ENCODE assay signal across 23 cellular contexts in genomic region chr9:94928271-94928670, GRCh38.
A peak's percentile ranks its signal among the peaks of the same experiment; 100 is the strongest.
DNase-seq lines count a peak whose midpoint lies in the region; ATAC-seq and TF ChIP-seq lines count a peak whose summit lies in the region.
"Had no signal": no experiment of that assay in that cellular context is flagged by ENCODE, and none has a peak within 500 bp of the region (broad histone marks: within the 10 kb centered on the region; RNA-seq: fewer than 3 reads in every experiment).

No MANE protein-coding gene starts in this region.

- H3K4me3 Mint-ChIP-seq in GM23338 = no peak overlapping the region
- no peak overlapping the region for H3K4me3 Mint-ChIP-seq in osteocyte (ENCODE audit: unreplicated experiment)
- H3K4me3 Mint-ChIP-seq: CD4-positive, alpha-beta memory T cell; IgD-negative memory B cell had no signal

- DNase-seq in GM23338 (ENCODE audit: low spot score) = no peak
- no peak for DNase-seq in RWPE2 (ENCODE audit: low spot score)
- no peak for DNase-seq in esophagus squamous epithelium (lab: John Stamatoyannopoulos, UW)
- no peak for DNase-seq in osteocyte (ENCODE audit: extremely low spot score, unreplicated experiment)
- DNase-seq in DMS114 treated with DMSO at 0.1 percent for 48 hours (lab: John Stamatoyannopoulos, UW; ENCODE audit: unreplicated experiment) = no peak
- DNase-seq in NCI-H69 (lab: John Stamatoyannopoulos, UW) = no peak
- no peak for DNase-seq in GM13977 (ENCODE audit: low spot score)
- DNase-seq: activated CD4-positive, alpha-beta T cell treated with anti-CD3 and anti-CD28 coated beads, Interleukin-2, amount 50 U/mL, for 4 hours; activated effector memory CD4-positive, alpha-beta T cell treated with anti-CD3 and anti-CD28 coated beads, Interleukin-2, amount 50 U/mL, for 16 hours; CD4-positive, alpha-beta memory T cell; central memory CD4-positive, alpha-beta T cell; DMS53; effector CD4-positive, alpha-beta T cell; NCI-H774; right cardiac atrium; stimulated activated CD4-positive, alpha-beta T cell treated with anti-CD3 and anti-CD28 coated beads, Interleukin-15, amount 100 ng/mL, for 24 hours; testis; WERI-Rb-1 had no signal

- H3K27me3 ChIP-seq in GM23338 (ENCODE audit: insufficient read depth) (no peaks in the 10 kb centered on the region), RWPE2 (ENCODE audit: insufficient read depth, poor library complexity, severe bottlenecking) (no peaks in the 10 kb centered on the region), esophagus squamous epithelium (no peaks in the 10 kb centered on the region)
- H3K27me3 ChIP-seq: adrenal gland, esophagus muscularis mucosa, SJCRH30, testis had no signal

- H3K4me3 ChIP-seq in GM23338 (no peak overlapping the region), RWPE2 (ENCODE audit: severe bottlenecking) (no peak overlapping the region), esophagus squamous epithelium (no peak overlapping the region)
- H3K4me3 ChIP-seq: adrenal gland, esophagus muscularis mucosa, SJCRH30, testis had no signal

- H3K36me3 Mint-ChIP-seq in GM23338 (ENCODE audit: low read depth) = peaks cover 5% of the 10 kb centered on the region; the same call in 1 of the 3 replicates
- H3K36me3 Mint-ChIP-seq in osteocyte (ENCODE audit: unreplicated experiment) = peaks cover 14% of the 10 kb centered on the region

- H3K4me1 Mint-ChIP-seq in GM23338 = peaks cover 22% of the 10 kb centered on the region
- H3K4me1 Mint-ChIP-seq in osteocyte (ENCODE audit: unreplicated experiment) = peaks cover 76% of the 10 kb centered on the region
- H3K4me1 Mint-ChIP-seq: CD4-positive, alpha-beta memory T cell had no signal

- no peaks in the 10 kb centered on the region for H4K20me1 ChIP-seq in GM23338 (replicated peaks; ENCODE audit: insufficient read depth)

- H2AFZ ChIP-seq in GM23338 = no peak overlapping the region

- H3K27ac ChIP-seq in GM23338 (ENCODE audit: low read depth) = no peak overlapping the region
- H3K27ac ChIP-seq in RWPE2 (ENCODE audit: poor library complexity, severe bottlenecking) = peak overlapping the region; percentile 82
- peak overlapping the region in 3 of 4 donors; percentile 45 to 73 (median 69) for H3K27ac ChIP-seq in esophagus squamous epithelium
- H3K27ac ChIP-seq: adrenal gland, HL-60, SJCRH30, testis, WERI-Rb-1 had no signal

- in situ Hi-C loops in GM13977 (cut with MboI; ENCODE audit: low pct_unique_long_range_greater_than_20kb, low sequenced_read_pairs, unreplicated experiment) = no loop called here

- TF ChIP-seq POLR2A in esophagus squamous epithelium (IDR thresholded peaks at IDR 0.05) = no peak

- H3K36me3 ChIP-seq in GM23338 (ENCODE audit: insufficient read depth) (no peaks in the 10 kb centered on the region), RWPE2 (ENCODE audit: low read depth) (no peaks in the 10 kb centered on the region), esophagus squamous epithelium (no peaks in the 10 kb centered on the region)
- H3K36me3 ChIP-seq: adrenal gland, esophagus muscularis mucosa, SJCRH30, WERI-Rb-1 had no signal

- no peaks in the 10 kb centered on the region; the same call in 2 of the 3 replicates for H3K9me3 Mint-ChIP-seq in GM23338
- H3K9me3 Mint-ChIP-seq in osteocyte (ENCODE audit: unreplicated experiment) = no peaks in the 10 kb centered on the region
- H3K9me3 Mint-ChIP-seq: CD4-positive, alpha-beta memory T cell; IgD-negative memory B cell had no signal

- no peak overlapping the region for H3K4me2 ChIP-seq in GM23338

- H3K9me2 ChIP-seq in GM23338 (ENCODE audit: insufficient read depth) = no peaks in the 10 kb centered on the region

- TF ChIP-seq CTCF in GM23338 (conservative IDR thresholded peaks at IDR 0.05; ENCODE audit: low read depth in 2 of 2) (no peak), RWPE2 (IDR thresholded peaks at IDR 0.05; ENCODE audit: poor library complexity, severe bottlenecking) (no peak), esophagus squamous epithelium (IDR thresholded peaks at IDR 0.05) (no peak), osteocyte (IDR thresholded peaks at IDR 0.05) (no peak), GM13977 (IDR thresholded peaks at IDR 0.05; ENCODE audit: extremely low read depth, insufficient read depth, missing control alignments) (no peak)

- H3K9me3 ChIP-seq in RWPE2 (ENCODE audit: severe bottlenecking) (no peaks in the 10 kb centered on the region), esophagus squamous epithelium (no peaks in the 10 kb centered on the region)
- H3K9me3 ChIP-seq: adrenal gland, esophagus muscularis mucosa, SJCRH30, testis had no signal

- WGBS in esophagus squamous epithelium, 2 donors = 92% methylated on average over 4 of the region's 6 CpGs; no CpG with 5 or more reads in 1 of the 2 donors

- no peaks in the 10 kb centered on the region for H3F3A ChIP-seq in GM23338 (replicated peaks; ENCODE audit: low read depth)

- intact Hi-C loops in esophagus squamous epithelium (cut with DNase I) = loop anchor here (10.0 kb wide), 1 partner anchor 77 kb away; no protein-coding TSS in a partner anchor

- ATAC-seq in GM23338 = peak; percentile 48
- no peak for ATAC-seq in RWPE2 (ENCODE audit: low read depth)

- H3K79me2 ChIP-seq in GM23338 (replicated peaks; ENCODE audit: insufficient read depth) = no peaks in the 10 kb centered on the region

- H3K27me3 Mint-ChIP-seq in GM23338 (ENCODE audit: insufficient read depth, low read depth, poor library complexity) (peaks cover 6% of the 10 kb centered on the region), osteocyte (ENCODE audit: unreplicated experiment) (no peaks in the 10 kb centered on the region)
- H3K27me3 Mint-ChIP-seq: CD4-positive, alpha-beta memory T cell; IgD-negative memory B cell had no signal

- no peaks in the 10 kb centered on the region for H3K4me1 ChIP-seq in GM23338 (ENCODE audit: insufficient read depth)
- H3K4me1 ChIP-seq in RWPE2 (ENCODE audit: insufficient read depth, poor library complexity, severe bottlenecking) = peaks cover 22% of the 10 kb centered on the region
- H3K4me1 ChIP-seq in esophagus squamous epithelium = peaks cover 19 to 65% (median 23%) of the 10 kb centered on the region in 3 donors

- H3K27ac Mint-ChIP-seq in GM23338 = no peak overlapping the region
- peak overlapping the region; percentile 89 for H3K27ac Mint-ChIP-seq in osteocyte (ENCODE audit: unreplicated experiment)
- H3K27ac Mint-ChIP-seq: IgD-negative memory B cell had no signal

TF ChIP-seq in GM23338, 12 proteins besides CTCF, POLR2A, EP300 and RAD21 (continues in another document):
- no peak for TF ChIP-seq STAT1 (IDR thresholded peaks at IDR 0.05; ENCODE audit: unreplicated experiment)
- no peak for TF ChIP-seq POLR2AphosphoS5 (IDR thresholded peaks at IDR 0.05; ENCODE audit: low read depth)
- TF ChIP-seq ZNF331 (CRISPR knock-in tag; IDR thresholded peaks at IDR 0.05; ENCODE audit: low read depth) = no peak
- TF ChIP-seq JUNB (IDR thresholded peaks at IDR 0.05; ENCODE audit: unreplicated experiment) = no peak
- TF ChIP-seq, protein P1, sequence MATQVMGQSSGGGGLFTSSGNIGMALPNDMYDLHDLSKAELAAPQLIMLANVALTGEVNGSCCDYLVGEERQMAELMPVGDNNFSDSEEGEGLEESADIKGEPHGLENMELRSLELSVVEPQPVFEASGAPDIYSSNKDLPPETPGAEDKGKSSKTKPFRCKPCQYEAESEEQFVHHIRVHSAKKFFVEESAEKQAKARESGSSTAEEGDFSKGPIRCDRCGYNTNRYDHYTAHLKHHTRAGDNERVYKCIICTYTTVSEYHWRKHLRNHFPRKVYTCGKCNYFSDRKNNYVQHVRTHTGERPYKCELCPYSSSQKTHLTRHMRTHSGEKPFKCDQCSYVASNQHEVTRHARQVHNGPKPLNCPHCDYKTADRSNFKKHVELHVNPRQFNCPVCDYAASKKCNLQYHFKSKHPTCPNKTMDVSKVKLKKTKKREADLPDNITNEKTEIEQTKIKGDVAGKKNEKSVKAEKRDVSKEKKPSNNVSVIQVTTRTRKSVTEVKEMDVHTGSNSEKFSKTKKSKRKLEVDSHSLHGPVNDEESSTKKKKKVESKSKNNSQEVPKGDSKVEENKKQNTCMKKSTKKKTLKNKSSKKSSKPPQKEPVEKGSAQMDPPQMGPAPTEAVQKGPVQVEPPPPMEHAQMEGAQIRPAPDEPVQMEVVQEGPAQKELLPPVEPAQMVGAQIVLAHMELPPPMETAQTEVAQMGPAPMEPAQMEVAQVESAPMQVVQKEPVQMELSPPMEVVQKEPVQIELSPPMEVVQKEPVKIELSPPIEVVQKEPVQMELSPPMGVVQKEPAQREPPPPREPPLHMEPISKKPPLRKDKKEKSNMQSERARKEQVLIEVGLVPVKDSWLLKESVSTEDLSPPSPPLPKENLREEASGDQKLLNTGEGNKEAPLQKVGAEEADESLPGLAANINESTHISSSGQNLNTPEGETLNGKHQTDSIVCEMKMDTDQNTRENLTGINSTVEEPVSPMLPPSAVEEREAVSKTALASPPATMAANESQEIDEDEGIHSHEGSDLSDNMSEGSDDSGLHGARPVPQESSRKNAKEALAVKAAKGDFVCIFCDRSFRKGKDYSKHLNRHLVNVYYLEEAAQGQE (IDR thresholded peaks at IDR 0.05; ENCODE audit: unreplicated experiment) = no peak
- no peak for TF ChIP-seq EZH2phosphoT487 (IDR thresholded peaks at IDR 0.05; ENCODE audit: unreplicated experiment)
- TF ChIP-seq NANOG (IDR thresholded peaks at IDR 0.05; ENCODE audit: borderline replicate concordance) = no peak
- no peak for TF ChIP-seq CREB1 (CRISPR knock-in tag; IDR thresholded peaks at IDR 0.05; ENCODE audit: low read depth)
- no peak for TF ChIP-seq EZH2 (IDR thresholded peaks at IDR 0.05; ENCODE audit: low read depth, unreplicated experiment)
